ENCODE assay signal across 8 cellular contexts in genomic region chr7:33744293-33744692, GRCh38.
DNase-seq lines count a peak whose midpoint lies in the region; ATAC-seq and TF ChIP-seq lines count a peak whose summit lies in the region.

No MANE protein-coding gene starts in this region.

- H2BK12ac ChIP-seq in mesenchymal stem cell (ENCODE audit: low read length in 2 of 2): peak overlapping the region in 1 of 2 experiments; percentile 49

- no peak overlapping the region for H2AFZ ChIP-seq in mesenchymal stem cell (ENCODE audit: low read depth, low read length)

- TF ChIP-seq CTCF in VCaP (conservative IDR thresholded peaks at IDR 0.05): peak; percentile 49; the same call in 1 of the 2 replicates

- no peak overlapping the region for H3K14ac ChIP-seq in mesenchymal stem cell (ENCODE audit: low read length in 2 of 2)

- TF ChIP-seq RAD21 in Ishikawa (IDR thresholded peaks at IDR 0.05; ENCODE audit: low read depth): peak; percentile 33; the same call in 1 of the 2 replicates

- H3K36me3 ChIP-seq in mesenchymal stem cell (ENCODE audit: control insufficient read depth in 1 of 2, insufficient read depth in 2 of 2, low read depth in 1 of 2, low read length in 2 of 2): no peaks in the 10 kb centered on the region

- DNase-seq in GF-D8 (lab: John Stamatoyannopoulos, UW): peak; percentile 10
- DNase-seq in mesenchymal stem cell: no peak
- no peak for DNase-seq in activated CD4-positive, alpha-beta T cell treated with anti-CD3 and anti-CD28 coated beads for 48 hours
- no peak for DNase-seq in UCSD-AML1 (lab: John Stamatoyannopoulos, UW; ENCODE audit: unreplicated experiment)

- no peaks in the 10 kb centered on the region for H3K9me3 ChIP-seq in mesenchymal stem cell (ENCODE audit: control insufficient read depth, low read length)

- no peak overlapping the region for H2BK5ac ChIP-seq in mesenchymal stem cell (ENCODE audit: low read depth, low read length, poor library complexity, severe bottlenecking)

- no peak overlapping the region for H3K4me2 ChIP-seq in mesenchymal stem cell (ENCODE audit: low read length, poor library complexity, severe bottlenecking)

- peak overlapping the region in 1 of 2 experiments; percentile 61 for H3K18ac ChIP-seq in mesenchymal stem cell (ENCODE audit: low read depth in 1 of 2, low read length in 2 of 2)

- no peaks in the 10 kb centered on the region for H3K27me3 ChIP-seq in mesenchymal stem cell (ENCODE audit: control insufficient read depth in 1 of 2, insufficient read depth in 1 of 2, low read length in 2 of 2)

- ATAC-seq in GM19395 (IDR thresholded peaks at IDR 0.05; ENCODE audit: unreplicated experiment) (no peak), GM21515 (IDR thresholded peaks at IDR 0.05; ENCODE audit: unreplicated experiment) (no peak)

- no peak overlapping the region for H3K23ac ChIP-seq in mesenchymal stem cell (ENCODE audit: low read length in 2 of 2)

- no peak overlapping the region for H4K91ac ChIP-seq in mesenchymal stem cell (ENCODE audit: low read length)

- H2BK120ac ChIP-seq in mesenchymal stem cell (ENCODE audit: low read depth, low read length): no peak overlapping the region

- no peak overlapping the region for H2AK5ac ChIP-seq in mesenchymal stem cell (ENCODE audit: low read length, severe bottlenecking)

- H4K8ac ChIP-seq in mesenchymal stem cell (ENCODE audit: low read length): no peak overlapping the region

- no peak overlapping the region for H2BK15ac ChIP-seq in mesenchymal stem cell (ENCODE audit: low read depth, poor library complexity, severe bottlenecking)

- H3K4me3 ChIP-seq in mesenchymal stem cell (ENCODE audit: insufficient read depth in 1 of 2, low read depth in 1 of 2, low read length in 2 of 2): no peak overlapping the region

- WGBS in mesenchymal stem cell: 92% methylated on average over 2 of the region's 2 CpGs

- no peak overlapping the region for H3K9ac ChIP-seq in mesenchymal stem cell (ENCODE audit: low read length)

- no peak for TF ChIP-seq EP300 in Ishikawa (IDR thresholded peaks at IDR 0.05; ENCODE audit: borderline replicate concordance)

- peaks cover 4% of the 10 kb centered on the region for H3K4me1 ChIP-seq in mesenchymal stem cell (ENCODE audit: control insufficient read depth, insufficient read depth, low read depth, low read length)

- no peak overlapping the region for H3K27ac ChIP-seq in VCaP
- no peak overlapping the region for H3K27ac ChIP-seq in mesenchymal stem cell (ENCODE audit: low read length, poor library complexity, severe bottlenecking)

- peak overlapping the region; percentile 40 to 73 for H3K4ac ChIP-seq in mesenchymal stem cell (ENCODE audit: low read depth in 1 of 2, low read length in 2 of 2)

- H3K79me1 ChIP-seq in mesenchymal stem cell (replicated peaks; ENCODE audit: low read length, poor library complexity, severe bottlenecking): no peaks in the 10 kb centered on the region

TF ChIP-seq in Ishikawa, 13 proteins besides CTCF, POLR2A, EP300 and RAD21:
- TF ChIP-seq TEAD4 (IDR thresholded peaks at IDR 0.05) (no peak), MAX (IDR thresholded peaks at IDR 0.05) (no peak), USF1 (IDR thresholded peaks at IDR 0.05) (no peak), YY1 (IDR thresholded peaks at IDR 0.05; ENCODE audit: low read depth) (no peak), CEBPB (IDR thresholded peaks at IDR 0.05) (no peak), CREB1 (IDR thresholded peaks at IDR 0.05; ENCODE audit: low read depth) (no peak), TCF12 (IDR thresholded peaks at IDR 0.05; ENCODE audit: low read depth) (no peak), EGR1 (IDR thresholded peaks at IDR 0.05) (no peak), ZBTB7A (IDR thresholded peaks at IDR 0.05; ENCODE audit: low read depth) (no peak), REST (IDR thresholded peaks at IDR 0.05; ENCODE audit: low read depth) (no peak), TAF1 (IDR thresholded peaks at IDR 0.05; ENCODE audit: low read depth) (no peak), NFIC (IDR thresholded peaks at IDR 0.05) (no peak), FOXM1 (IDR thresholded peaks at IDR 0.05; ENCODE audit: borderline replicate concordance, low read depth) (no peak)
